27 cellular contexts compared by ENCODE assay signal in genomic region chr2:70391988-70392387, GRCh38.
A peak's percentile ranks its signal among the peaks of the same experiment; 100 is the strongest.
DNase-seq lines count a peak whose midpoint lies in the region; ATAC-seq, FAIRE-seq and TF ChIP-seq lines count a peak whose summit lies in the region.
"Had no signal": no experiment of that assay in that cellular context is flagged by ENCODE, and none has a peak within 500 bp of the region (broad histone marks: within the 10 kb centered on the region; RNA-seq: fewer than 3 reads in every experiment).

No MANE protein-coding gene starts in this region.

- H3K4me3 Mint-ChIP-seq in MCF 10A (ENCODE audit: unreplicated experiment) (no peak overlapping the region), natural killer cell (no peak overlapping the region)
- no peak overlapping the region for H3K4me3 Mint-ChIP-seq in activated naive CD8-positive, alpha-beta T cell treated with anti-CD3 and anti-CD28 coated beads for 36 hours
- H3K4me3 Mint-ChIP-seq: CD8-positive, alpha-beta T cell had no signal

- CTCF ChIA-PET in mammary epithelial cell (lab: Charles Lee; ENCODE audit: low non-redundant PET), result no interaction called here
- CTCF ChIA-PET in MCF 10A (lab: Yijun Ruan, JAX), result no interaction called here

- H3K27ac Mint-ChIP-seq in MCF 10A (ENCODE audit: low read depth, unreplicated experiment) (no peak overlapping the region), natural killer cell (no peak overlapping the region)
- H3K27ac Mint-ChIP-seq in activated naive CD8-positive, alpha-beta T cell treated with anti-CD3 and anti-CD28 coated beads for 36 hours, result no peak overlapping the region
- H3K27ac Mint-ChIP-seq: CD8-positive, alpha-beta T cell had no signal

- peaks cover 37% of the 10 kb centered on the region for H3K4me1 ChIP-seq in mammary epithelial cell (ENCODE audit: insufficient read depth, low read length)
- H3K4me1 ChIP-seq: Peyer's patch, SJSA1 had no signal

- FAIRE-seq in bronchial epithelial cell (lab: Jason Lieb, UNC), result no peak
- FAIRE-seq: HepG2 had no signal

- H3K4me1 Mint-ChIP-seq in MCF 10A (ENCODE audit: insufficient read depth, unreplicated experiment) (peaks cover 15% of the 10 kb centered on the region), natural killer cell (no peaks in the 10 kb centered on the region)
- no peaks in the 10 kb centered on the region for H3K4me1 Mint-ChIP-seq in activated naive CD8-positive, alpha-beta T cell treated with anti-CD3 and anti-CD28 coated beads for 36 hours

- no peak overlapping the region for H3K4me2 ChIP-seq in mammary epithelial cell (ENCODE audit: insufficient read depth, low read depth, low read length)

- dilution Hi-C loops in mammary epithelial cell (cut with HindIII; ENCODE audit: low sequenced_read_pairs), result no loop called here

- WGBS in mammary epithelial cell (ENCODE audit: low coverage, missing lambda C conversion rate), result 100% methylated on average over 1 of the region's 1 CpG

- DNase-seq in mammary epithelial cell, result peak; percentile 29
- DNase-seq in MCF 10A (ENCODE audit: unreplicated experiment), result no peak
- peak; percentile 48 for DNase-seq in bronchial epithelial cell (ENCODE audit: low read depth)
- DNase-seq in islet precursor cell, result peak; percentile 46
- no peak for DNase-seq in Right ventricle myocardium inferior (ENCODE audit: missing footprints)
- no peak for DNase-seq in natural killer cell
- DNase-seq in activated naive CD8-positive, alpha-beta T cell treated with anti-CD3 and anti-CD28 coated beads for 36 hours, result no peak
- DNase-seq: ACHN; AML-193; C1 segment of cervical spinal cord; Calu3; CD8-positive, alpha-beta T cell; DMS153; GF-D8; H7; KBM-7; NCI-H1105; NCI-H2029 treated with DMSO at 0.1 percent for 48 hours; NCI-H345; NCI-H524; NCI-H774; NK-92 treated with Interleukin-12 subunit alpha and Interleukin-12 subunit beta, amount 100 ng/mL, for 24 hours; Peyer's patch had no signal

- H3K27me3 ChIP-seq in mammary epithelial cell (ENCODE audit: insufficient read depth, low read length) (no peaks in the 10 kb centered on the region), bronchial epithelial cell (ENCODE audit: control insufficient read depth, insufficient read depth, low read length) (no peaks in the 10 kb centered on the region)
- H3K27me3 ChIP-seq: Peyer's patch had no signal

- no peaks in the 10 kb centered on the region for H3K9me3 ChIP-seq in mammary epithelial cell (replicated peaks; ENCODE audit: insufficient read depth, low read length)
- H3K9me3 ChIP-seq: Peyer's patch, SJSA1 had no signal

- H3K27me3 Mint-ChIP-seq in MCF 10A (ENCODE audit: insufficient read depth, unreplicated experiment) (peaks cover 4% of the 10 kb centered on the region), natural killer cell (ENCODE audit: low read depth in 2 of 2) (peaks cover 6 to 11% of the 10 kb centered on the region in 2 donors)
- peaks cover 7% of the 10 kb centered on the region for H3K27me3 Mint-ChIP-seq in activated naive CD8-positive, alpha-beta T cell treated with anti-CD3 and anti-CD28 coated beads for 36 hours

- H3K4me3 ChIP-seq in mammary epithelial cell (replicated peaks in 1 of 3; ENCODE audit: insufficient read depth in 1 of 3, low read depth in 2 of 3, low read length in 3 of 3) (no peak overlapping the region), bronchial epithelial cell (ENCODE audit: low read depth, low read length) (no peak overlapping the region)
- H3K4me3 ChIP-seq: Peyer's patch, SJSA1 had no signal

- in situ Hi-C loops in mammary epithelial cell (cut with MboI; ENCODE audit: low sequenced_read_pairs in 2 of 2), result no loop called here

- H3K79me2 ChIP-seq in mammary epithelial cell (ENCODE audit: insufficient read depth, low read length), result no peaks in the 10 kb centered on the region

- H3K9me3 Mint-ChIP-seq in MCF 10A (ENCODE audit: unreplicated experiment) (no peaks in the 10 kb centered on the region), natural killer cell (no peaks in the 10 kb centered on the region)
- H3K9me3 Mint-ChIP-seq in activated naive CD8-positive, alpha-beta T cell treated with anti-CD3 and anti-CD28 coated beads for 36 hours, result no peaks in the 10 kb centered on the region
- H3K9me3 Mint-ChIP-seq: CD8-positive, alpha-beta T cell had no signal

- ATAC-seq in Right ventricle myocardium inferior, result no peak
- no peak for ATAC-seq in natural killer cell
- ATAC-seq in HG03175 (IDR thresholded peaks at IDR 0.05; ENCODE audit: unreplicated experiment), result no peak
- ATAC-seq: CD8-positive, alpha-beta T cell; HepG2 had no signal

- POLR2A ChIA-PET in MCF 10A (lab: Yijun Ruan, JAX), result no interaction called here

- no TSS peak for BruUV-seq in mammary epithelial cell (replicated peaks; lab: Mats Ljungman, UMichigan)
- BruUV-seq in MCF 10A (replicated peaks; lab: Mats Ljungman, UMichigan), result no TSS peak

- H3K36me3 Mint-ChIP-seq in MCF 10A (ENCODE audit: insufficient read depth, unreplicated experiment) (no peaks in the 10 kb centered on the region), natural killer cell (no peaks in the 10 kb centered on the region)
- H3K36me3 Mint-ChIP-seq in activated naive CD8-positive, alpha-beta T cell treated with anti-CD3 and anti-CD28 coated beads for 36 hours, result no peaks in the 10 kb centered on the region
- H3K36me3 Mint-ChIP-seq: CD8-positive, alpha-beta T cell had no signal

- intact Hi-C loops in mammary epithelial cell (cut with micrococcal nuclease), result no loop called here
- intact Hi-C loops in MCF 10A (cut with micrococcal nuclease), result no loop called here
- intact Hi-C loops in Right ventricle myocardium inferior (cut with DNase I), result no loop called here
- intact Hi-C loops in natural killer cell (cut with micrococcal nuclease), result no loop called here

- H4K20me1 ChIP-seq in mammary epithelial cell (ENCODE audit: insufficient read depth, low read length), result no peaks in the 10 kb centered on the region

- no peak overlapping the region for H2AFZ ChIP-seq in mammary epithelial cell (ENCODE audit: low read depth, low read length)

- TF ChIP-seq CTCF in mammary epithelial cell (conservative IDR thresholded peaks at IDR 0.05 in 1 of 2, IDR thresholded peaks at IDR 0.05 in 1 of 2; ENCODE audit: extremely low read depth in 1 of 2, insufficient read depth in 1 of 2, low read depth in 1 of 2, low read length in 2 of 2), result no peak
- no peak for TF ChIP-seq CTCF in MCF 10A (IDR thresholded peaks at IDR 0.05; ENCODE audit: unreplicated experiment)
- no peak for TF ChIP-seq CTCF in bronchial epithelial cell (IDR thresholded peaks at IDR 0.05; ENCODE audit: insufficient read depth, low read length, severe bottlenecking)
- no peak for TF ChIP-seq CTCF in natural killer cell (IDR thresholded peaks at IDR 0.05)

- H3K36me3 ChIP-seq in mammary epithelial cell (ENCODE audit: insufficient read depth, low read length) (no peaks in the 10 kb centered on the region), bronchial epithelial cell (ENCODE audit: control insufficient read depth, insufficient read depth, low read length) (no peaks in the 10 kb centered on the region)
- H3K36me3 ChIP-seq: Peyer's patch, SJSA1 had no signal

- H3K27ac ChIP-seq in mammary epithelial cell (ENCODE audit: insufficient read depth, low read depth, low read length), result no peak overlapping the region
- H3K27ac ChIP-seq: 22Rv1, Peyer's patch, SJSA1 had no signal

- H3K9ac ChIP-seq in mammary epithelial cell (ENCODE audit: insufficient read depth, low read length), result no peak overlapping the region

Comparison
In these comparisons a context has a peak if more than half of its experiments do, and no peak if none do; other contexts are left out.
1. DNase-seq: peak in mammary epithelial cell (single experiment), bronchial epithelial cell (single experiment) and islet precursor cell (single experiment); none in MCF 10A (single experiment), Right ventricle myocardium inferior (single experiment), natural killer cell (single experiment) and activated naive CD8-positive, alpha-beta T cell treated with anti-CD3 and anti-CD28 coated beads for 36 hours (single experiment).